In genomic region chr3:48466386-48467109, GRCh38 we compare ENCODE assay signal across 8 cellular contexts. TPM values are rescaled to one million over a fixed set of nuclear protein-coding genes. Genes with fewer than 3 reads are reported as not detected.
DNase-seq lines count a peak whose midpoint lies in the region; ATAC-seq and TF ChIP-seq lines count a peak whose summit lies in the region.

No MANE protein-coding gene starts in this region.

- TF ChIP-seq CTCF in Caco-2 (IDR thresholded peaks at IDR 0.05; ENCODE audit: insufficient read depth in 1 of 2, low read depth in 1 of 2, low read length in 1 of 2, severe bottlenecking in 1 of 2, unreplicated experiment in 1 of 2) (no peak), HCT116 (IDR thresholded peaks at IDR 0.05 in 2 of 3, conservative IDR thresholded peaks at IDR 0.05 in 1 of 3; ENCODE audit: borderline replicate concordance in 1 of 3, insufficient read depth in 1 of 3, low read depth in 2 of 3, low read length in 2 of 3) (no peak)

- RAD21 ChIA-PET in HCT116 (lab: Charles Lee; ENCODE audit: low non-redundant PET in 1 of 2, low total read pairs in 2 of 2, uncharacterized antibody in 2 of 2, unreplicated experiment in 2 of 2), result no interaction called here

- peak overlapping the region; percentile 92 for H3K4me2 ChIP-seq in HCT116 (ENCODE audit: low read length)

- intact Hi-C loops in Caco-2 (cut with micrococcal nuclease; ENCODE audit: unreplicated experiment) (loop anchor here (10.0 kb wide), 1 partner anchor 198 kb away; the partner anchor contains the start of gene CELSR3), HCT116 (cut with micrococcal nuclease) (no loop called here)
- intact Hi-C loops in naive thymus-derived CD4-positive, alpha-beta T cell (cut with micrococcal nuclease), result loop anchor here (1.0 to 5.0 kb wide), 7 partner anchors 13 to 82 kb away; partner anchors contain the start of genes ATRIP (in 1 of the 2), CCDC51 (in 1 of the 2) and TMA7 (in 1 of the 2)

- peak overlapping the region; percentile 98 for H3K27ac ChIP-seq in HCT116 (ENCODE audit: low read depth, low read length)
- peak overlapping the region; percentile 95 for H3K27ac ChIP-seq in naive thymus-derived CD4-positive, alpha-beta T cell (ENCODE audit: low read depth, low read length)

- H3K9me3 ChIP-seq in Caco-2 (no peaks in the 10 kb centered on the region), HCT116 (ENCODE audit: control insufficient read depth in 1 of 2, insufficient read depth in 1 of 2, low read depth in 1 of 2, low read length in 2 of 2) (no peaks in the 10 kb centered on the region), T-helper 17 cell (ENCODE audit: control insufficient read depth, low read length, poor library complexity, severe bottlenecking) (no peaks in the 10 kb centered on the region), endocrine pancreas (ENCODE audit: control insufficient read depth, low read length) (no peaks in the 10 kb centered on the region)
- no peaks in the 10 kb centered on the region for H3K9me3 ChIP-seq in naive thymus-derived CD4-positive, alpha-beta T cell (ENCODE audit: control insufficient read depth in 2 of 3, low read length in 3 of 3)

- TF ChIP-seq RAD21 in HCT116 (IDR thresholded peaks at IDR 0.05; ENCODE audit: low read depth), result no peak

- no peaks in the 10 kb centered on the region for H3K9me3 Mint-ChIP-seq in Caco-2 (ENCODE audit: unreplicated experiment)
- H3K9me3 Mint-ChIP-seq in naive thymus-derived CD4-positive, alpha-beta T cell, result no peaks in the 10 kb centered on the region

- POLR2A ChIA-PET in Caco-2 (lab: Charles Lee) (no interaction called here), HCT116 (lab: Charles Lee) (interaction anchor here (1.5 kb wide), 1 partner anchor 20 kb away, joined by 5 read pairs; the partner anchor contains the start of gene ATRIP)
- POLR2A ChIA-PET in naive thymus-derived CD4-positive, alpha-beta T cell (lab: Charles Lee), result interaction anchor here (0.6 to 3.3 kb wide), 16 partner anchors 8 to 694 kb away, joined by 3 to 29 read pairs (median 6); partner anchors contain the start of genes ATRIP, CCDC51, PFKFB4 and SHISA5

- H3K4me3 Mint-ChIP-seq in Caco-2 (ENCODE audit: unreplicated experiment), result peak overlapping the region; percentile 33
- H3K4me3 Mint-ChIP-seq in T-helper 17 cell, result peak overlapping the region; percentile 95
- peak overlapping the region; percentile 87 to 98 (median 91) for H3K4me3 Mint-ChIP-seq in naive thymus-derived CD4-positive, alpha-beta T cell

- DNase-seq in Caco-2, result no peak
- DNase-seq in HCT116 (ENCODE audit: low read depth, low spot score), result no peak
- no peak for DNase-seq in T-helper 17 cell
- peak in 3 of 9 donors; percentile 26 to 47 (median 27) for DNase-seq in naive thymus-derived CD4-positive, alpha-beta T cell
- no peak for DNase-seq in NCI-H2107 treated with DMSO at 0.1 percent for 48 hours (lab: John Stamatoyannopoulos, UW; ENCODE audit: unreplicated experiment)
- no peak for DNase-seq in NCI-H2171 (lab: John Stamatoyannopoulos, UW)

- CTCF ChIA-PET in Caco-2 (lab: Charles Lee), result interaction anchor here (0.7 kb wide), 1 partner anchor 41 kb away, joined by 3 read pairs; no protein-coding TSS in a partner anchor
- CTCF ChIA-PET in HCT116 (lab: Charles Lee), result interaction anchor here (3.3 kb wide), 1 partner anchor 83 kb away, joined by 19 read pairs; no protein-coding TSS in a partner anchor
- CTCF ChIA-PET in naive thymus-derived CD4-positive, alpha-beta T cell (lab: Charles Lee), result interaction anchor here (0.6 to 2.2 kb wide), 8 partner anchors 11 to 81 kb away, joined by 3 to 11 read pairs (median 3); partner anchors contain the start of genes CCDC51 and TMA7

- peaks cover 19% of the 10 kb centered on the region for H3K4me1 ChIP-seq in Caco-2
- H3K4me1 ChIP-seq in HCT116 (ENCODE audit: control insufficient read depth in 1 of 2, insufficient read depth in 2 of 2, low read length in 2 of 2), result peaks cover 18 to 35% of the 10 kb centered on the region in 2 experiments
- no peaks in the 10 kb centered on the region for H3K4me1 ChIP-seq in endocrine pancreas (ENCODE audit: control insufficient read depth, insufficient read depth, low read length)
- H3K4me1 ChIP-seq in naive thymus-derived CD4-positive, alpha-beta T cell (ENCODE audit: control insufficient read depth in 2 of 2, insufficient read depth in 2 of 2, low read length in 2 of 2), result peaks cover 49 to 58% of the 10 kb centered on the region in 2 donors

- H3K9ac ChIP-seq in HCT116 (ENCODE audit: low read length) (peak overlapping the region; percentile 82), endocrine pancreas (ENCODE audit: control insufficient read depth, insufficient read depth, low read length) (peak overlapping the region; percentile 0)

- H3K36me3 Mint-ChIP-seq in Caco-2 (ENCODE audit: insufficient read depth, unreplicated experiment) (peaks cover 34% of the 10 kb centered on the region), T-helper 17 cell (ENCODE audit: low read depth) (peaks cover 3% of the 10 kb centered on the region)
- H3K36me3 Mint-ChIP-seq in naive thymus-derived CD4-positive, alpha-beta T cell, result peaks cover 0 to 41% (median 10%) of the 10 kb centered on the region in 5 donors

- no peaks in the 10 kb centered on the region for H3K9me2 ChIP-seq in HCT116 (ENCODE audit: insufficient read depth)

- BruUV-seq in Caco-2 (replicated peaks; lab: Mats Ljungman, UMichigan) (no TSS peak), HCT116 (replicated peaks; lab: Mats Ljungman, UMichigan) (TSS peak; percentile 58)

- H3K27ac Mint-ChIP-seq in Caco-2 (ENCODE audit: unreplicated experiment), result peak overlapping the region; percentile 99
- peak overlapping the region; percentile 97 for H3K27ac Mint-ChIP-seq in T-helper 17 cell
- peak overlapping the region; percentile 89 to 99 (median 95) for H3K27ac Mint-ChIP-seq in naive thymus-derived CD4-positive, alpha-beta T cell

- H3K36me3 ChIP-seq in Caco-2 (ENCODE audit: control insufficient read depth, insufficient read depth, low read length), result peaks cover 5% of the 10 kb centered on the region
- H3K36me3 ChIP-seq in HCT116 (ENCODE audit: control insufficient read depth in 1 of 2, insufficient read depth in 2 of 2, low read length in 2 of 2), result peaks cover 0 to 16% of the 10 kb centered on the region in 2 experiments; a peak in 1 of 4 replicates
- no peaks in the 10 kb centered on the region for H3K36me3 ChIP-seq in endocrine pancreas (ENCODE audit: control insufficient read depth, insufficient read depth, low read length)
- peaks cover 0 to 35% (median 5%) of the 10 kb centered on the region in 3 experiments for H3K36me3 ChIP-seq in naive thymus-derived CD4-positive, alpha-beta T cell (ENCODE audit: control insufficient read depth in 2 of 3, insufficient read depth in 3 of 3, low read length in 3 of 3)

- ATAC-seq in HCT116 (peak; percentile 21), T-helper 17 cell (peak; percentile 50), HG03521 (IDR thresholded peaks at IDR 0.05; ENCODE audit: unreplicated experiment) (no peak)
- peak; percentile 28 for ATAC-seq in naive thymus-derived CD4-positive, alpha-beta T cell

- peaks cover 46% of the 10 kb centered on the region for H3K79me2 ChIP-seq in HCT116 (ENCODE audit: insufficient read depth, low read length)

- no peaks in the 10 kb centered on the region for H4K20me1 ChIP-seq in HCT116 (ENCODE audit: insufficient read depth)

- H3K27me3 ChIP-seq in Caco-2 (replicated peaks; ENCODE audit: control insufficient read depth, insufficient read depth, low read length) (no peaks in the 10 kb centered on the region), HCT116 (ENCODE audit: insufficient read depth, low read length) (no peaks in the 10 kb centered on the region), endocrine pancreas (ENCODE audit: control insufficient read depth, insufficient read depth, low read length) (no peaks in the 10 kb centered on the region)
- no peaks in the 10 kb centered on the region for H3K27me3 ChIP-seq in naive thymus-derived CD4-positive, alpha-beta T cell (ENCODE audit: control insufficient read depth in 2 of 2, insufficient read depth in 2 of 2, low read length in 2 of 2)

- peaks cover 16% of the 10 kb centered on the region for H3K4me1 Mint-ChIP-seq in Caco-2 (ENCODE audit: low read depth, unreplicated experiment)
- H3K4me1 Mint-ChIP-seq in T-helper 17 cell, result peaks cover 38% of the 10 kb centered on the region
- peaks cover 22 to 62% (median 53%) of the 10 kb centered on the region in 7 donors for H3K4me1 Mint-ChIP-seq in naive thymus-derived CD4-positive, alpha-beta T cell

- H2AFZ ChIP-seq in HCT116 (ENCODE audit: low read depth, low read length, poor library complexity, severe bottlenecking), result no peak overlapping the region

- no peak for TF ChIP-seq POLR2A in HCT116 (IDR thresholded peaks at IDR 0.05; ENCODE audit: borderline replicate concordance, extremely low read depth, insufficient read depth, insufficient read length)

- H3K27me3 Mint-ChIP-seq in Caco-2 (ENCODE audit: insufficient read depth, unreplicated experiment) (no peaks in the 10 kb centered on the region), T-helper 17 cell (no peaks in the 10 kb centered on the region)
- H3K27me3 Mint-ChIP-seq in naive thymus-derived CD4-positive, alpha-beta T cell, result no peaks in the 10 kb centered on the region

- H3K4me3 ChIP-seq in Caco-2 (ENCODE audit: low read depth, low read length) (no peak overlapping the region), HCT116 (replicated peaks in 1 of 2; ENCODE audit: low read depth in 1 of 2, low read length in 2 of 2) (peak overlapping the region; percentile 56 to 60), endocrine pancreas (ENCODE audit: control insufficient read depth, insufficient read depth, low read length) (no peak overlapping the region)
- H3K4me3 ChIP-seq in naive thymus-derived CD4-positive, alpha-beta T cell (ENCODE audit: low read length), result peak overlapping the region; percentile 87

RNA-seq across cellular contexts. Expression of gene ATRIP, which starts 20.0 kb away (rescaled TPM):
- total RNA-seq in Caco-2 (2022), result 14.4 and 15.9 TPM in 2 replicates
- total RNA-seq in HCT116 (2021; ENCODE audit: unreplicated experiment), result 15.6 TPM
- polyA plus RNA-seq in HCT116 (2012), result 10.0 and 10.3 TPM in 2 replicates
- total RNA-seq in T-helper 17 cell, result 1 to 10 TPM; 7.6 to 9.3 TPM
- 10 to 100 TPM in 3 of 5 experiments, 1 to 10 TPM in 2; 7.9 to 14.2 (median 12.5) TPM for total RNA-seq in naive thymus-derived CD4-positive, alpha-beta T cell
- polyA plus RNA-seq in naive thymus-derived CD4-positive, alpha-beta T cell, result 10 to 100 TPM; 10.7 to 16.2 TPM

RNA-seq across cellular contexts. Expression of gene TMA7, which starts 26.5 kb away (rescaled TPM):
- total RNA-seq in Caco-2 (2022), result 205 and 227 TPM in 2 replicates
- 334 TPM for total RNA-seq in HCT116 (2021; ENCODE audit: unreplicated experiment)
- polyA plus RNA-seq in HCT116 (2012), result 294 and 408 TPM in 2 replicates
- total RNA-seq in T-helper 17 cell, result 100 to 1,000 TPM; 226 to 233 TPM
- total RNA-seq in naive thymus-derived CD4-positive, alpha-beta T cell, result 100 to 1,000 TPM; 193 to 278 (median 236) TPM
- 100 to 1,000 TPM; 512 to 752 TPM for polyA plus RNA-seq in naive thymus-derived CD4-positive, alpha-beta T cell

RNA-seq across cellular contexts. Expression of gene CCDC51, which starts 26.6 kb away (rescaled TPM):
- total RNA-seq in Caco-2 (2022), result 48.9 and 59.5 TPM in 2 replicates
- 29.3 TPM for total RNA-seq in HCT116 (2021; ENCODE audit: unreplicated experiment)
- polyA plus RNA-seq in HCT116 (2012), result 21.0 and 26.8 TPM in 2 replicates
- 1 to 10 TPM; 4.1 TPM for total RNA-seq in T-helper 17 cell
- 10 to 100 TPM in 1 of 5 experiments, 1 to 10 TPM in 4; 3.6 to 16.5 (median 5.0) TPM for total RNA-seq in naive thymus-derived CD4-positive, alpha-beta T cell
- polyA plus RNA-seq in naive thymus-derived CD4-positive, alpha-beta T cell, result 10 to 100 TPM; 10.2 to 14.3 TPM

RNA-seq across cellular contexts. Expression of gene PLXNB1, which starts 36.7 kb away (rescaled TPM):
- total RNA-seq in Caco-2 (2022) (149 and 164 TPM in 2 replicates), HCT116 (2021; ENCODE audit: unreplicated experiment) (35.6 TPM), T-helper 17 cell (1 to 10 TPM; 2.4 to 4.1 TPM)
- polyA plus RNA-seq in HCT116 (2012), result 29.6 and 32.1 TPM in 2 replicates
- 1 to 10 TPM in 4 of 5 experiments, under 1 TPM in 1; 0.79 to 3.3 (median 2.7) TPM for total RNA-seq in naive thymus-derived CD4-positive, alpha-beta T cell
- not detected for polyA plus RNA-seq in naive thymus-derived CD4-positive, alpha-beta T cell

RNA-seq across cellular contexts. Expression of gene SHISA5, which starts 37.4 kb away (rescaled TPM):
- total RNA-seq in Caco-2 (2022) (213 and 226 TPM in 2 replicates), HCT116 (2021; ENCODE audit: unreplicated experiment) (104 TPM), T-helper 17 cell (100 to 1,000 TPM; 148 to 188 TPM)
- 121 and 134 TPM in 2 replicates for polyA plus RNA-seq in HCT116 (2012)
- 100 to 1,000 TPM; 147 to 236 (median 182) TPM for total RNA-seq in naive thymus-derived CD4-positive, alpha-beta T cell
- 100 to 1,000 TPM; 348 to 383 TPM for polyA plus RNA-seq in naive thymus-derived CD4-positive, alpha-beta T cell

Comparison
In these comparisons a context has a peak if more than half of its experiments do, and no peak if none do; other contexts are left out.
1. H3K4me3 ChIP-seq: peak in HCT116 (2 of 2) and naive thymus-derived CD4-positive, alpha-beta T cell (single experiment); none in Caco-2 (single experiment) and endocrine pancreas (single experiment).
2. H3K4me3 Mint-ChIP-seq: peak in every context shown above with its lines; median percentile 95 in T-helper 17 cell; 91 in naive thymus-derived CD4-positive, alpha-beta T cell; 33 in Caco-2.
3. Peak in every context shown above with its lines, with median percentiles within 50 percentile points of each other: H3K27ac Mint-ChIP-seq.